In the genomic region with DNA sequence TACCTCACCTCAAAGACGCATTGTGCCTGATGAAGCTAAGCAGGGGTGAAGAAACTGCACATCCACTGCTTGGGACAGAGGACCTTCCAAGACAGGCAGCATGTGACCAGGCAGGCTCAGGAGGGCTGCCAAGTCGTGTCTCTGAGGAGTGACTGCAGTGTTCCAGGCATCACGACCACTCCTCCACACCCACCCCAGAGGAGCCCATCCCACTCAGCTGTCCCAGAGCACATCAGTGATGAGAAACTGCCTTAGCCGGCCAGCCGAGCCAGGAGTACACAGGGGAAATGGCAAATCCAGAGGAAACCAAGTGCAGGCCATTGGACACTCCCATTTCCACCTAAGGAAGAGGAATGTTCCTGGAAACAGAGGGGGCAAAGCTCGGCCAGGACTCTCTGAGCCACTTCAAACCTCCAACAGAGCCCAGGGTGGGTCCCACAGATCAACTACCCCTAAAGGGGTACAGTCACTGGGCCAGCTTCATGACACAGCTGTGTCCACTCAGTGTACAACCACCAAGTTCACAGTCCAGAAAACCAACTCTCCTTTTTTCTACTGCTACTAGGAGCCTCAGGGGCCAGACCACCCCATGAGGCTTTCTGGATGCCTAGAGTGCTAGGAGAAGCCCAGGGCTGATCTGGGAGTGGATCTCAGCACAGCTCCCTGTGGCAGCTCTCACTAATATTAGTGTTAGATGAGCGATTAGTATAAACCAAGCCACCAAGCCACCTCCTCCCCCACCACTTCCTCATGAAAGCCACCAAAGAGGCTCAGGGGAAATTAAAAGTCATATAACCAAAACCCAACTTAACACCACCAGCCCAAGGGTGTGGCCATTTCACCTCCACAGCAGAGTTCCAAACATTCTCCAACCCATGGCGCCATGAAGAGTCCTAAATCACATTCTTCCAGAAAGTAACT, we compare ENCODE assay signal across 9 cellular contexts. TPM values are rescaled to one million over a fixed set of nuclear protein-coding genes. Genes with fewer than 3 reads are reported as not detected.
DNase-seq lines count a peak whose midpoint lies in the region; ATAC-seq, FAIRE-seq and TF ChIP-seq lines count a peak whose summit lies in the region.
"Had no signal": no experiment of that assay in that cellular context is flagged by ENCODE, and none has a peak within 500 bp of the region (broad histone marks: within the 10 kb centered on the region; RNA-seq: fewer than 3 reads in every experiment).

No MANE protein-coding gene starts in this region.

- no peak overlapping the region for H3K9ac ChIP-seq in H1 (replicated peaks in 1 of 4; ENCODE audit: extremely low read depth in 1 of 4, low read depth in 3 of 4, low read length in 3 of 4)

- no peak for TF ChIP-seq RAD21 in H1 (IDR thresholded peaks at IDR 0.05 in 1 of 2, conservative IDR thresholded peaks at IDR 0.05 in 1 of 2; ENCODE audit: low read depth in 2 of 2, low read length in 2 of 2)

- H3K36me3 Mint-ChIP-seq in CD4-positive, alpha-beta memory T cell, result peaks cover 12 to 30% of the 10 kb centered on the region in 2 donors
- H3K36me3 Mint-ChIP-seq in T-cell, result peaks cover 8% of the 10 kb centered on the region

- H3K79me1 ChIP-seq in H1 (ENCODE audit: low read depth, low read length), result peaks cover 12% of the 10 kb centered on the region

- H3K4ac ChIP-seq in H1 (replicated peaks; ENCODE audit: insufficient read length, low read depth, low read length), result no peak overlapping the region

- H4K8ac ChIP-seq in H1 (ENCODE audit: extremely low read depth, insufficient read depth, low read length), result no peak overlapping the region

- H2BK15ac ChIP-seq in H1 (ENCODE audit: low read length), result no peak overlapping the region

- H4K5ac ChIP-seq in H1 (ENCODE audit: insufficient read length, low read depth, low read length), result no peak overlapping the region

- FAIRE-seq in H1 (lab: Jason Lieb, UNC), result no peak

- TF ChIP-seq POLR2A in H1 (IDR thresholded peaks at IDR 0.05; ENCODE audit: control extremely low read depth in 1 of 2, low read depth in 2 of 2, low read length in 2 of 2), result no peak

- no peaks in the 10 kb centered on the region for H3K27me3 ChIP-seq in CD4-positive, alpha-beta memory T cell (ENCODE audit: insufficient read depth, low read length)
- H3K27me3 ChIP-seq in H1 (replicated peaks in 1 of 4; ENCODE audit: control insufficient read depth in 3 of 4, extremely low read depth in 1 of 4, insufficient read depth in 3 of 4, low read length in 3 of 4), result no peaks in the 10 kb centered on the region
- no peaks in the 10 kb centered on the region for H3K27me3 ChIP-seq in neutrophil
- no peaks in the 10 kb centered on the region for H3K27me3 ChIP-seq in BE2C

- WGBS in H1 (ENCODE audit: extremely low coverage in 1 of 2, insufficient coverage in 1 of 2, insufficient read length in 1 of 2, insufficient replicate concordance in 2 of 2, low coverage in 1 of 2, low lambda C conversion rate in 2 of 2, missing lambda C conversion rate in 1 of 2), 2 experiments, result 89% methylated on average over 8 of the region's 8 CpGs; no CpG with 5 or more reads in 1 of the 2 experiments

- H2BK12ac ChIP-seq in H1 (ENCODE audit: low read depth, low read length), result no peak overlapping the region

- H3K36me3 ChIP-seq in CD4-positive, alpha-beta memory T cell (ENCODE audit: insufficient read depth, low read length), result no peaks in the 10 kb centered on the region
- no peaks in the 10 kb centered on the region; a peak in 1 of 8 replicates for H3K36me3 ChIP-seq in H1 (ENCODE audit: control insufficient read depth in 2 of 4, insufficient read depth in 4 of 4, low read length in 3 of 4)
- H3K36me3 ChIP-seq in neutrophil, result peaks cover 7% of the 10 kb centered on the region
- no peaks in the 10 kb centered on the region for H3K36me3 ChIP-seq in BE2C

- H3K4me1 ChIP-seq in CD4-positive, alpha-beta memory T cell (ENCODE audit: insufficient read depth, low read length), result peaks cover 90% of the 10 kb centered on the region
- H3K4me1 ChIP-seq in H1 (replicated peaks in 1 of 4; ENCODE audit: control insufficient read depth in 3 of 4, insufficient read depth in 4 of 4, low read length in 3 of 4) (peaks cover under 1 to 7% (median 2%) of the 10 kb centered on the region in 4 experiments; a peak in 6 of 7 replicates), neutrophil (ENCODE audit: control insufficient read depth in 1 of 2, insufficient read depth in 1 of 2, low read depth in 1 of 2, low read length in 1 of 2) (peaks cover 96 to 99% of the 10 kb centered on the region in 2 experiments), BE2C (peaks cover 14% of the 10 kb centered on the region)

- H3K4me3 Mint-ChIP-seq in CD4-positive, alpha-beta memory T cell, result peak overlapping the region; percentile 65 to 91 (median 82)
- H3K4me3 Mint-ChIP-seq in T-cell, result peak overlapping the region; percentile 62 to 64 (median 63)

- no peak overlapping the region for H4K91ac ChIP-seq in H1 (replicated peaks; ENCODE audit: insufficient read length, low read length)

- peak overlapping the region; percentile 81 to 99 (median 95) for H3K27ac Mint-ChIP-seq in CD4-positive, alpha-beta memory T cell
- H3K27ac Mint-ChIP-seq in T-cell, result peak overlapping the region; percentile 88

- CTCF ChIA-PET in CD4-positive, alpha-beta memory T cell (lab: Charles Lee; ENCODE audit: partially characterized antibody), result interaction anchor here (0.7 to 32.3 kb wide), 10 partner anchors 10 to 67 kb away, joined by 3 to 1075 read pairs (median 6); a partner anchor contains a TSS
- CTCF ChIA-PET in T-cell (lab: Charles Lee) (interaction anchor here (0.6 to 4.1 kb wide), 8 partner anchors 12 to 49 kb away, joined by 3 to 33 read pairs (median 8); a partner anchor contains a TSS), H1 (lab: Charles Lee; ENCODE audit: partially characterized antibody) (interaction anchor here (1.2 to 34.8 kb wide), 4 partner anchors 5 to 49 kb away, joined by 3 to 930 read pairs (median 741); a partner anchor contains a TSS)

- no peak overlapping the region for H3K56ac ChIP-seq in H1 (replicated peaks; ENCODE audit: insufficient read length, low read depth, low read length)

- H3K14ac ChIP-seq in H1 (ENCODE audit: insufficient read length), result no peak overlapping the region

- H2AFZ ChIP-seq in H1 (ENCODE audit: low read length), result no peak overlapping the region

- peaks cover 67 to 88% (median 78%) of the 10 kb centered on the region in 4 donors for H3K4me1 Mint-ChIP-seq in CD4-positive, alpha-beta memory T cell
- H3K4me1 Mint-ChIP-seq in T-cell, result peaks cover 83 to 86% (median 83%) of the 10 kb centered on the region in 3 donors

- no peak overlapping the region for H2BK20ac ChIP-seq in H1 (ENCODE audit: low read length)

- peaks cover 0 to 3% (median 0%) of the 10 kb centered on the region in 8 donors for H3K9me3 Mint-ChIP-seq in CD4-positive, alpha-beta memory T cell
- no peaks in the 10 kb centered on the region for H3K9me3 Mint-ChIP-seq in T-cell

- no peak overlapping the region for H3K4me2 ChIP-seq in H1 (ENCODE audit: insufficient read depth in 1 of 2, low read depth in 2 of 2, low read length in 2 of 2)

- H3K23me2 ChIP-seq in H1 (ENCODE audit: low read depth, low read length), result no peaks in the 10 kb centered on the region

- peaks cover 0 to 68% of the 10 kb centered on the region in 2 experiments; a peak in 3 of 4 replicates for H3K79me2 ChIP-seq in H1 (ENCODE audit: control insufficient read depth in 1 of 2, insufficient read depth in 2 of 2, low read length in 2 of 2)

- no peak overlapping the region for H2AK5ac ChIP-seq in H1 (ENCODE audit: low read depth, low read length)

- intact Hi-C loops in CD4-positive, alpha-beta memory T cell (cut with micrococcal nuclease), result no loop called here

- no peak overlapping the region for H3K18ac ChIP-seq in H1 (ENCODE audit: extremely low read depth, low read length)

- POLR2A ChIA-PET in CD4-positive, alpha-beta memory T cell (lab: Charles Lee; ENCODE audit: partially characterized antibody), result interaction anchor here (1.3 to 13.9 kb wide), 7 partner anchors 11 to 261 kb away, joined by 3 to 301 read pairs (median 94); a partner anchor contains a TSS
- POLR2A ChIA-PET in T-cell (lab: Charles Lee) (interaction anchor here (0.6 to 2.1 kb wide), 11 partner anchors 10 to 49 kb away, joined by 3 to 10 read pairs (median 3); a partner anchor contains a TSS), H1 (lab: Charles Lee; ENCODE audit: partially characterized antibody) (interaction anchor here (67.0 to 88.3 kb wide), 2 partner anchors 17 to 21 kb away, joined by 4270 read pairs; a partner anchor contains a TSS)

- H4K20me1 ChIP-seq in H1 (replicated peaks in 1 of 2; ENCODE audit: control insufficient read depth in 1 of 2, insufficient read depth in 2 of 2, low read length in 2 of 2), result peaks cover 9 to 26% of the 10 kb centered on the region in 2 experiments

- peak in 1 of 4 experiments; percentile 13 for ATAC-seq in T-cell (replicated peaks in 1 of 4)

- H2BK5ac ChIP-seq in H1 (ENCODE audit: low read depth, low read length), result no peak overlapping the region; the same call in 1 of the 2 replicates

- peak overlapping the region; percentile 4 to 49 for H3K4me3 ChIP-seq in CD4-positive, alpha-beta memory T cell (ENCODE audit: low read length in 2 of 2)
- H3K4me3 ChIP-seq in H1 (ENCODE audit: extremely low read depth in 1 of 4, insufficient read depth in 2 of 4, low read depth in 3 of 4, low read length in 4 of 4) (no peak overlapping the region), neutrophil (ENCODE audit: low read depth in 1 of 2, low read length in 1 of 2) (peak overlapping the region; percentile 54 to 62), BE2C (ENCODE audit: low read depth, low read length) (no peak overlapping the region)

- no peak for TF ChIP-seq EP300 in H1 (IDR thresholded peaks at IDR 0.05; ENCODE audit: borderline replicate concordance in 1 of 2, low read depth in 2 of 2, low read length in 2 of 2)

- peak; percentile 52 to 61 (median 59) for DNase-seq in CD4-positive, alpha-beta memory T cell
- DNase-seq in T-cell (peak in 16 of 34 experiments; percentile 25 to 62 (median 40)), H1 (ENCODE audit: low read depth in 1 of 2, low spot score in 2 of 2) (no peak), NCI-H2227 (lab: John Stamatoyannopoulos, UW; ENCODE audit: unreplicated experiment) (no peak), BE2C (no peak), glomerular visceral epithelial cell (ENCODE audit: extremely low spot score) (no peak), KG1 (lab: John Stamatoyannopoulos, UW) (no peak)

- peak overlapping the region; percentile 50 for H3K27ac ChIP-seq in CD4-positive, alpha-beta memory T cell (ENCODE audit: low read depth, low read length)
- H3K27ac ChIP-seq in H1 (ENCODE audit: low read depth, low read length) (no peak overlapping the region), neutrophil (peak overlapping the region; percentile 99)

- H3K9me3 ChIP-seq in CD4-positive, alpha-beta memory T cell (ENCODE audit: control insufficient read depth in 1 of 2, low read length in 2 of 2), result no peaks in the 10 kb centered on the region
- no peaks in the 10 kb centered on the region for H3K9me3 ChIP-seq in H1 (ENCODE audit: insufficient read depth in 2 of 2, low read depth in 1 of 2, low read length in 1 of 2)
- no peaks in the 10 kb centered on the region for H3K9me3 ChIP-seq in neutrophil
- H3K9me3 ChIP-seq in BE2C, result no peaks in the 10 kb centered on the region

- TF ChIP-seq CTCF in H1 (IDR thresholded peaks at IDR 0.05; ENCODE audit: control extremely low read depth in 1 of 3, insufficient read depth in 1 of 3, low read depth in 1 of 3, low read length in 3 of 3), result no peak
- TF ChIP-seq CTCF in neutrophil (IDR thresholded peaks at IDR 0.05), result no peak
- no peak for TF ChIP-seq CTCF in BE2C (IDR thresholded peaks at IDR 0.05; ENCODE audit: low read depth, low read length)

- no peak overlapping the region for H2BK120ac ChIP-seq in H1 (replicated peaks; ENCODE audit: low read depth, low read length)

- H3K27me3 Mint-ChIP-seq in CD4-positive, alpha-beta memory T cell, result no peaks in the 10 kb centered on the region
- H3K27me3 Mint-ChIP-seq in T-cell, result no peaks in the 10 kb centered on the region

- H3K23ac ChIP-seq in H1 (ENCODE audit: insufficient read length), result peak overlapping the region; percentile 35

RNA-seq across cellular contexts. Expression of a gene that starts 15.4 kb away (rescaled TPM):
- total RNA-seq in CD4-positive, alpha-beta memory T cell, result 100 to 1,000 TPM; 108 to 126 TPM
- 100 to 1,000 TPM in 1 of 2 donors, 10 to 100 TPM in 1; 81.7 to 115 TPM for polyA plus RNA-seq in CD4-positive, alpha-beta memory T cell
- 100 to 1,000 TPM; 128 to 202 (median 137) TPM for total RNA-seq in T-cell
- total RNA-seq in H1 (2021; fragmentation: NEBNext Ultra II Directional; extraction: Animal tissue kit (Norgen Biotek cat#: 25700)), result 105 and 109 TPM in 2 replicates
- polyA plus RNA-seq in H1 (2011; rRNA removed), result 51.0 and 89.2 TPM in 2 replicates
- 29.0 TPM for polyA plus RNA-seq in H1 (2011; cell fraction: cytosol; rRNA removed)
- 80.4 TPM for polyA plus RNA-seq in H1 (2011; cell fraction: nucleus; rRNA removed)
- polyA plus RNA-seq in H1 (2012, experiment 1 of 2), result 58.2 to 73.1 TPM (median 70.3 TPM) in 4 replicates
- 83.1 TPM for polyA plus RNA-seq in H1 (2012, experiment 2 of 2)
- 88.7 TPM for polyA plus RNA-seq in H1 (2013, experiment 1 of 2)
- polyA plus RNA-seq in H1 (2013, experiment 2 of 2), result 91.0 TPM
- 45.0 and 62.0 TPM in 2 replicates for polyA minus RNA-seq in H1 (2011; rRNA and poly(A)+ RNA removed)
- polyA minus RNA-seq in H1 (2011; cell fraction: cytosol; rRNA and poly(A)+ RNA removed), result 30.5 TPM
- polyA minus RNA-seq in H1 (2011; cell fraction: nucleus; rRNA and poly(A)+ RNA removed), result 33.2 TPM
- polyA plus RNA-seq in BE2C (2012; ENCODE audit: insufficient read depth, insufficient read length, low read depth), result 12.6 TPM

RNA-seq across cellular contexts. Expression of a gene that starts 41.6 kb away (rescaled TPM):
- over 10,000 TPM in 1 of 2 experiments, 1,000 to 10,000 TPM in 1; 8,627 to 11,547 TPM for total RNA-seq in CD4-positive, alpha-beta memory T cell
- polyA plus RNA-seq in CD4-positive, alpha-beta memory T cell, result not detected
- over 10,000 TPM; 10,465 to 16,097 (median 12,527) TPM for total RNA-seq in T-cell
- 1,112 and 1,388 TPM in 2 replicates for total RNA-seq in H1 (2021; fragmentation: NEBNext Ultra II Directional; extraction: Animal tissue kit (Norgen Biotek cat#: 25700))
- polyA plus RNA-seq in H1 (2011; rRNA removed), result under 0.01 TPM in 2 replicates
- under 0.01 TPM for polyA plus RNA-seq in H1 (2011; cell fraction: cytosol; rRNA removed)
- polyA plus RNA-seq in H1 (2011; cell fraction: nucleus; rRNA removed), result under 0.01 TPM
- 129 to 168 TPM in 2 of 4 replicates, not detected in the others for polyA plus RNA-seq in H1 (2012, experiment 1 of 2)
- not detected for polyA plus RNA-seq in H1 (2012, experiment 2 of 2)
- polyA plus RNA-seq in H1 (2013, experiment 1 of 2), result not detected
- not detected for polyA plus RNA-seq in H1 (2013, experiment 2 of 2)
- polyA minus RNA-seq in H1 (2011; rRNA and poly(A)+ RNA removed), result 15,221 and 27,096 TPM in 2 replicates
- 41,377 TPM for polyA minus RNA-seq in H1 (2011; cell fraction: cytosol; rRNA and poly(A)+ RNA removed)
- under 0.01 TPM for polyA minus RNA-seq in H1 (2011; cell fraction: nucleus; rRNA and poly(A)+ RNA removed)
- polyA plus RNA-seq in BE2C (2012; ENCODE audit: insufficient read depth, insufficient read length, low read depth), result not detected
- total RNA-seq: LHCN-M2 had no signal

RNA-seq across cellular contexts. Expression of a gene that starts 42.9 kb away (rescaled TPM):
- 1,000 to 10,000 TPM in 1 of 2 experiments, 100 to 1,000 TPM in 1; 925 to 1,200 TPM for total RNA-seq in CD4-positive, alpha-beta memory T cell
- polyA plus RNA-seq in CD4-positive, alpha-beta memory T cell, result not detected
- 1,000 to 10,000 TPM; 1,482 to 2,823 (median 1,909) TPM for total RNA-seq in T-cell
- 1,424 and 1,786 TPM in 2 replicates for total RNA-seq in H1 (2021; fragmentation: NEBNext Ultra II Directional; extraction: Animal tissue kit (Norgen Biotek cat#: 25700))
- under 0.01 TPM in 2 replicates for polyA plus RNA-seq in H1 (2011; rRNA removed)
- polyA plus RNA-seq in H1 (2011; cell fraction: cytosol; rRNA removed), result under 0.01 TPM
- under 0.01 TPM for polyA plus RNA-seq in H1 (2011; cell fraction: nucleus; rRNA removed)
- polyA plus RNA-seq in H1 (2012, experiment 1 of 2), result 269 to 479 TPM in 2 of 4 replicates, not detected in the others
- not detected for polyA plus RNA-seq in H1 (2012, experiment 2 of 2)
- polyA plus RNA-seq in H1 (2013, experiment 1 of 2), result not detected
- polyA plus RNA-seq in H1 (2013, experiment 2 of 2), result not detected
- polyA minus RNA-seq in H1 (2011; rRNA and poly(A)+ RNA removed), result 17,972 and 34,273 TPM in 2 replicates
- polyA minus RNA-seq in H1 (2011; cell fraction: cytosol; rRNA and poly(A)+ RNA removed), result 67,273 TPM
- under 0.01 TPM for polyA minus RNA-seq in H1 (2011; cell fraction: nucleus; rRNA and poly(A)+ RNA removed)
- 5.0 TPM for polyA plus RNA-seq in BE2C (2012; ENCODE audit: insufficient read depth, insufficient read length, low read depth)
- total RNA-seq: LHCN-M2 had no signal

RNA-seq across cellular contexts. Expression of a gene that starts 49.2 kb away (rescaled TPM):
- total RNA-seq in CD4-positive, alpha-beta memory T cell, result 1,000 to 10,000 TPM; 1,817 to 1,965 TPM
- polyA plus RNA-seq in CD4-positive, alpha-beta memory T cell, result 1,000 to 10,000 TPM; 1,342 to 2,125 TPM
- total RNA-seq in T-cell, result 1,000 to 10,000 TPM; 1,782 to 2,711 (median 2,416) TPM
- total RNA-seq in H1 (2021; fragmentation: NEBNext Ultra II Directional; extraction: Animal tissue kit (Norgen Biotek cat#: 25700)), result 2,987 and 3,029 TPM in 2 replicates
- polyA plus RNA-seq in H1 (2011; rRNA removed), result 8,838 and 10,765 TPM in 2 replicates
- polyA plus RNA-seq in H1 (2011; cell fraction: cytosol; rRNA removed), result 10,357 TPM
- 6,829 TPM for polyA plus RNA-seq in H1 (2011; cell fraction: nucleus; rRNA removed)
- 4,444 to 5,241 TPM (median 4,665 TPM) in 4 replicates for polyA plus RNA-seq in H1 (2012, experiment 1 of 2)
- polyA plus RNA-seq in H1 (2012, experiment 2 of 2), result 7,158 TPM
- polyA plus RNA-seq in H1 (2013, experiment 1 of 2), result 4,021 TPM
- 3,982 TPM for polyA plus RNA-seq in H1 (2013, experiment 2 of 2)
- polyA minus RNA-seq in H1 (2011; rRNA and poly(A)+ RNA removed), result 5,851 and 5,958 TPM in 2 replicates
- polyA minus RNA-seq in H1 (2011; cell fraction: cytosol; rRNA and poly(A)+ RNA removed), result 2,113 TPM
- 1,976 TPM for polyA minus RNA-seq in H1 (2011; cell fraction: nucleus; rRNA and poly(A)+ RNA removed)
- 4,768 TPM for polyA plus RNA-seq in BE2C (2012; ENCODE audit: insufficient read depth, insufficient read length, low read depth)

RNA-seq across cellular contexts. Expression of a gene that starts 52.0 kb away (rescaled TPM):
- total RNA-seq in CD4-positive, alpha-beta memory T cell, result 1 to 10 TPM; 4.9 to 5.9 TPM
- polyA plus RNA-seq in CD4-positive, alpha-beta memory T cell, result 1 to 10 TPM in 1 of 2 donors, under 1 TPM in 1; 0.46 to 2.2 TPM
- 1 to 10 TPM in 4 of 5 donors, under 1 TPM in 1; 0.73 to 5.7 (median 4.1) TPM for total RNA-seq in T-cell
- total RNA-seq in H1 (2021; fragmentation: NEBNext Ultra II Directional; extraction: Animal tissue kit (Norgen Biotek cat#: 25700)), result 2.3 and 4.1 TPM in 2 replicates
- polyA plus RNA-seq in H1 (2011; rRNA removed), result 2.7 and 3.8 TPM in 2 replicates
- polyA plus RNA-seq in H1 (2011; cell fraction: cytosol; rRNA removed), result 4.1 TPM
- 3.0 TPM for polyA plus RNA-seq in H1 (2011; cell fraction: nucleus; rRNA removed)
- polyA plus RNA-seq in H1 (2012, experiment 1 of 2), result 2.8 to 5.4 TPM (median 4.4 TPM) in 4 replicates
- polyA plus RNA-seq in H1 (2012, experiment 2 of 2), result 3.1 TPM
- polyA plus RNA-seq in H1 (2013, experiment 1 of 2), result 1.4 TPM
- polyA plus RNA-seq in H1 (2013, experiment 2 of 2), result 2.1 TPM
- polyA minus RNA-seq in H1 (2011; rRNA and poly(A)+ RNA removed), result 2.5 and 3.1 TPM in 2 replicates
- polyA minus RNA-seq in H1 (2011; cell fraction: cytosol; rRNA and poly(A)+ RNA removed), result 1.9 TPM
- polyA minus RNA-seq in H1 (2011; cell fraction: nucleus; rRNA and poly(A)+ RNA removed), result 1.4 TPM
- polyA plus RNA-seq in BE2C (2012; ENCODE audit: insufficient read depth, insufficient read length, low read depth), result 10.1 TPM

Comparison
In these comparisons a context has a peak if more than half of its experiments do, and no peak if none do; other contexts are left out.
1. DNase-seq: peak in CD4-positive, alpha-beta memory T cell (5 of 5); none in H1 (0 of 2), NCI-H2227 (single experiment), BE2C (single experiment), glomerular visceral epithelial cell (single experiment) and KG1 (single experiment).
2. H3K4me3 ChIP-seq: peak in CD4-positive, alpha-beta memory T cell (2 of 2) and neutrophil (2 of 2); none in H1 (0 of 4) and BE2C (single experiment).